ENCODE assay signal across 2 cellular contexts in the genomic region with DNA sequence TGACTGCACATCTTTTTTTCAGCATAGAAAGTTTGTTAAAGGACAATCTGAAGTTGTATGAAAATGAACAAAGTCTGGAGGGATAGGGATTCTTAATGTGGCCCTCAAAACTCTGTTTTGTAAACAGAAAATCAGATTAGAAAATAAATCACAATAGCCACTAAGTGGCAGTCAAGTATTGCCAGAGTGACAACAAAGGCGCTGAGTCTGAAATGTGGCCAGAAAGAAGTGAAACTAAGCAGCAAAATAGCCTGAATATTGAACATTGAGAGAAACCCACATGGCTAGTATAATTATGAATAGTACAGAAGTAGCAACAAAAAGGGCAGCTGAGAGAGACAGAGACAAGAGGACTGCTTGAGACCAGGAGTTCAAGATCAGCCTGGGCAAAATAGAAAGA.
TF ChIP-seq lines count a peak whose summit lies in the region.

No MANE protein-coding gene starts in this region.

TF ChIP-seq in HCT116, 20 proteins besides CTCF, POLR2A, EP300 and RAD21 (continued from another document):
- TF ChIP-seq, protein P1, sequence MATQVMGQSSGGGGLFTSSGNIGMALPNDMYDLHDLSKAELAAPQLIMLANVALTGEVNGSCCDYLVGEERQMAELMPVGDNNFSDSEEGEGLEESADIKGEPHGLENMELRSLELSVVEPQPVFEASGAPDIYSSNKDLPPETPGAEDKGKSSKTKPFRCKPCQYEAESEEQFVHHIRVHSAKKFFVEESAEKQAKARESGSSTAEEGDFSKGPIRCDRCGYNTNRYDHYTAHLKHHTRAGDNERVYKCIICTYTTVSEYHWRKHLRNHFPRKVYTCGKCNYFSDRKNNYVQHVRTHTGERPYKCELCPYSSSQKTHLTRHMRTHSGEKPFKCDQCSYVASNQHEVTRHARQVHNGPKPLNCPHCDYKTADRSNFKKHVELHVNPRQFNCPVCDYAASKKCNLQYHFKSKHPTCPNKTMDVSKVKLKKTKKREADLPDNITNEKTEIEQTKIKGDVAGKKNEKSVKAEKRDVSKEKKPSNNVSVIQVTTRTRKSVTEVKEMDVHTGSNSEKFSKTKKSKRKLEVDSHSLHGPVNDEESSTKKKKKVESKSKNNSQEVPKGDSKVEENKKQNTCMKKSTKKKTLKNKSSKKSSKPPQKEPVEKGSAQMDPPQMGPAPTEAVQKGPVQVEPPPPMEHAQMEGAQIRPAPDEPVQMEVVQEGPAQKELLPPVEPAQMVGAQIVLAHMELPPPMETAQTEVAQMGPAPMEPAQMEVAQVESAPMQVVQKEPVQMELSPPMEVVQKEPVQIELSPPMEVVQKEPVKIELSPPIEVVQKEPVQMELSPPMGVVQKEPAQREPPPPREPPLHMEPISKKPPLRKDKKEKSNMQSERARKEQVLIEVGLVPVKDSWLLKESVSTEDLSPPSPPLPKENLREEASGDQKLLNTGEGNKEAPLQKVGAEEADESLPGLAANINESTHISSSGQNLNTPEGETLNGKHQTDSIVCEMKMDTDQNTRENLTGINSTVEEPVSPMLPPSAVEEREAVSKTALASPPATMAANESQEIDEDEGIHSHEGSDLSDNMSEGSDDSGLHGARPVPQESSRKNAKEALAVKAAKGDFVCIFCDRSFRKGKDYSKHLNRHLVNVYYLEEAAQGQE (IDR thresholded peaks at IDR 0.05; ENCODE audit: low read depth): no peak
- TF ChIP-seq ZNF274 (IDR thresholded peaks at IDR 0.05; ENCODE audit: low read depth, low read length): no peak
- no peak for TF ChIP-seq FOSL1 (IDR thresholded peaks at IDR 0.05; ENCODE audit: low read depth)
- TF ChIP-seq SIN3A (IDR thresholded peaks at IDR 0.05; ENCODE audit: low read depth): no peak
- no peak for TF ChIP-seq EZH2 (IDR thresholded peaks at IDR 0.05)
- TF ChIP-seq, protein P2, sequence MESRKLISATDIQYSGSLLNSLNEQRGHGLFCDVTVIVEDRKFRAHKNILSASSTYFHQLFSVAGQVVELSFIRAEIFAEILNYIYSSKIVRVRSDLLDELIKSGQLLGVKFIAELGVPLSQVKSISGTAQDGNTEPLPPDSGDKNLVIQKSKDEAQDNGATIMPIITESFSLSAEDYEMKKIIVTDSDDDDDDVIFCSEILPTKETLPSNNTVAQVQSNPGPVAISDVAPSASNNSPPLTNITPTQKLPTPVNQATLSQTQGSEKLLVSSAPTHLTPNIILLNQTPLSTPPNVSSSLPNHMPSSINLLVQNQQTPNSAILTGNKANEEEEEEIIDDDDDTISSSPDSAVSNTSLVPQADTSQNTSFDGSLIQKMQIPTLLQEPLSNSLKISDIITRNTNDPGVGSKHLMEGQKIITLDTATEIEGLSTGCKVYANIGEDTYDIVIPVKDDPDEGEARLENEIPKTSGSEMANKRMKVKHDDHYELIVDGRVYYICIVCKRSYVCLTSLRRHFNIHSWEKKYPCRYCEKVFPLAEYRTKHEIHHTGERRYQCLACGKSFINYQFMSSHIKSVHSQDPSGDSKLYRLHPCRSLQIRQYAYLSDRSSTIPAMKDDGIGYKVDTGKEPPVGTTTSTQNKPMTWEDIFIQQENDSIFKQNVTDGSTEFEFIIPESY (IDR thresholded peaks at IDR 0.05; ENCODE audit: extremely low read depth, insufficient replicate concordance, low read length): no peak
- TF ChIP-seq EZH2phosphoT487 (IDR thresholded peaks at IDR 0.05; ENCODE audit: borderline replicate concordance): no peak
- no peak for TF ChIP-seq ZFX (IDR thresholded peaks at IDR 0.05)
- TF ChIP-seq CEBPB (IDR thresholded peaks at IDR 0.05; ENCODE audit: low read depth): no peak

TF ChIP-seq in liver, 16 proteins besides CTCF, POLR2A, EP300 and RAD21 (continued from another document):
- TF ChIP-seq, protein P2 (IDR thresholded peaks at IDR 0.05): no peak
- no peak for TF ChIP-seq HNF4G (IDR thresholded peaks at IDR 0.05)
- TF ChIP-seq, protein P1 (IDR thresholded peaks at IDR 0.05): no peak
- no peak for TF ChIP-seq JUND (IDR thresholded peaks at IDR 0.05)
- no peak for TF ChIP-seq RXRA (IDR thresholded peaks at IDR 0.05)
- TF ChIP-seq FOXA1 (IDR thresholded peaks at IDR 0.05): no peak
